ENCODE assay signal across 8 cellular contexts in the genomic region with DNA sequence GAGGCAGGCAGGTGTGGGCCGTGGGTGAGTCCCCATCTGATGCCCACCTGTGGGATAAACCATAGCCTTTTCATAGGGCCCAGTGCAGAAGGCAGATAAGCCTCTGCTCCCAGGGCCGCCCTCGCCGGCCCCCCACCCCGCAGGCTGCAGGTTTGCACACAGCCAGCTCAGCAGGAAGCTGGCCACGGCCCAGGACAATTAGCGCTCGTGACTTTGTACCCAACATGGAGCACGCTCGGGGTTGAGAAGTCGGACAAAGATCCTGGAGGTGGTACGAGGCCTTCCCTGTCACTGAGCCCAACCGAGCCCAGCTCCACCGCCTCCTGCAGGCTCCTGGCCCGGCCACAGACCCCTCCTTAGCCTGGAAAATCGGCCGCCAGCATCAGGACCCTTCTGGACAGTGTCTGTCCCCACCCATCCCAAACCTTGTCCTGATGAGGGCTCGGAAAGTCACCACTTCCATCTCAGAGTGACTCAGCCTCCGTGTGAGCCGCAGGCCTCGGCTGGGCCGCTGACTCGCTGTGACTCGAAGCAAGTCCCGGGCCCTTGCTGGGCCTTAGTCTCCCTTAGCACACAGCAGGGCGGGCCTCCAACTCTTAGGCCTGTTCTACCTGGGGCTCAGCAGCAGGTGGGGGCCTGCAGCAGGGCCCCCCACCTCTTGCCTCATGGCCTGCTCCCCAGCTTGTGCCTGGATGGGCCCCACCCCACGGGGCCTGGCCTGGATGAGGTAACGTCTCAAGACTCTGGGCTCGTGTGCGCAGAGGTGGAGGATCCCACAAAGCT. TPM values are rescaled to one million over a fixed set of nuclear protein-coding genes. Genes with fewer than 3 reads are reported as not detected.
DNase-seq lines count a peak whose midpoint lies in the region; ATAC-seq and TF ChIP-seq lines count a peak whose summit lies in the region.

No MANE protein-coding gene starts in this region.

- H3K36me3 Mint-ChIP-seq in activated naive CD4-positive, alpha-beta T cell treated with anti-CD3 and anti-CD28 coated beads, Interleukin-2, amount 50 U/mL, for 72 hours = no peaks in the 10 kb centered on the region
- H3K36me3 Mint-ChIP-seq in activated naive CD4-positive, alpha-beta T cell treated with anti-CD3 and anti-CD28 coated beads, Interleukin-2, amount 10 ng/mL, durations not matched to agents 7 days and 5 days = peaks cover 3% of the 10 kb centered on the region
- peaks cover 5% of the 10 kb centered on the region for H3K36me3 Mint-ChIP-seq in activated CD8-positive, alpha-beta T cell treated with anti-CD3 and anti-CD28 coated beads for 36 hours (ENCODE audit: low read depth)

- intact Hi-C loops in transverse colon (cut with DNase I; ENCODE audit: low total_unique reads) = no loop called here
- intact Hi-C loops in activated CD8-positive, alpha-beta T cell treated with anti-CD3 and anti-CD28 coated beads for 36 hours (cut with micrococcal nuclease) = no loop called here

- TF ChIP-seq CTCF in transverse colon (IDR thresholded peaks at IDR 0.05) (no peak), GM13977 (IDR thresholded peaks at IDR 0.05; ENCODE audit: extremely low read depth, insufficient read depth, missing control alignments) (no peak)
- TF ChIP-seq CTCF in activated CD8-positive, alpha-beta T cell treated with anti-CD3 and anti-CD28 coated beads for 36 hours (IDR thresholded peaks at IDR 0.05) = no peak

- in situ Hi-C loops in transverse colon (cut with MboI; ENCODE audit: low pct_ligation_motif_present in 1 of 4, low pct_unique_long_range_greater_than_20kb in 1 of 4, low sequenced_read_pairs in 3 of 4) (no loop called here), GM13977 (cut with MboI; ENCODE audit: low pct_unique_long_range_greater_than_20kb, low sequenced_read_pairs, unreplicated experiment) (no loop called here)

- H3K27ac ChIP-seq in transverse colon = peak overlapping the region; percentile 87 to 94 (median 88)

- H3K27me3 Mint-ChIP-seq in activated naive CD4-positive, alpha-beta T cell treated with anti-CD3 and anti-CD28 coated beads, Interleukin-2, amount 10 ng/mL, durations not matched to agents 7 days and 5 days = no peaks in the 10 kb centered on the region
- no peaks in the 10 kb centered on the region for H3K27me3 Mint-ChIP-seq in activated CD8-positive, alpha-beta T cell treated with anti-CD3 and anti-CD28 coated beads for 36 hours

- CTCF ChIA-PET in activated naive CD4-positive, alpha-beta T cell treated with anti-CD3 and anti-CD28 coated beads, Interleukin-2, amount 10 ng/mL, durations not matched to agents 7 days and 5 days (lab: Charles Lee) = interaction anchor here (1.2 kb wide), 1 partner anchor 20 kb away, joined by 6 read pairs; no protein-coding TSS in a partner anchor
- CTCF ChIA-PET in activated CD8-positive, alpha-beta T cell treated with anti-CD3 and anti-CD28 coated beads for 36 hours (lab: Charles Lee) = interaction anchor here (1.2 kb wide), 1 partner anchor 21 kb away, joined by 3 read pairs; no protein-coding TSS in a partner anchor

- no peak for DNase-seq in activated naive CD4-positive, alpha-beta T cell treated with anti-CD3 and anti-CD28 coated beads, Interleukin-2, amount 50 U/mL, for 72 hours (ENCODE audit: low spot score in 2 of 2)
- no peak for DNase-seq in activated naive CD4-positive, alpha-beta T cell treated with anti-CD3 and anti-CD28 coated beads, Interleukin-2, amount 10 ng/mL, durations not matched to agents 7 days and 5 days
- DNase-seq in RPMI7951 (ENCODE audit: low read depth) (peak; percentile 68), glomerular visceral epithelial cell (ENCODE audit: extremely low spot score) (peak; percentile 61), transverse colon (peak; percentile 92), GM13977 (ENCODE audit: low spot score) (no peak), COLO668 (lab: John Stamatoyannopoulos, UW; ENCODE audit: unreplicated experiment) (no peak)
- DNase-seq in activated CD8-positive, alpha-beta T cell treated with anti-CD3 and anti-CD28 coated beads for 36 hours = no peak

- H3K27ac Mint-ChIP-seq in activated naive CD4-positive, alpha-beta T cell treated with anti-CD3 and anti-CD28 coated beads, Interleukin-2, amount 50 U/mL, for 72 hours = peak overlapping the region; percentile 24 to 29
- no peak overlapping the region for H3K27ac Mint-ChIP-seq in activated naive CD4-positive, alpha-beta T cell treated with anti-CD3 and anti-CD28 coated beads, Interleukin-2, amount 10 ng/mL, durations not matched to agents 7 days and 5 days
- H3K27ac Mint-ChIP-seq in activated CD8-positive, alpha-beta T cell treated with anti-CD3 and anti-CD28 coated beads for 36 hours = no peak overlapping the region

- POLR2A ChIA-PET in activated CD8-positive, alpha-beta T cell treated with anti-CD3 and anti-CD28 coated beads for 36 hours (lab: Charles Lee) = interaction anchor here (1.0 to 1.1 kb wide), 2 partner anchors 19 to 20 kb away, joined by 3 read pairs; no protein-coding TSS in a partner anchor

- no peak overlapping the region for H3K4me3 Mint-ChIP-seq in activated naive CD4-positive, alpha-beta T cell treated with anti-CD3 and anti-CD28 coated beads, Interleukin-2, amount 10 ng/mL, durations not matched to agents 7 days and 5 days
- H3K4me3 Mint-ChIP-seq in activated CD8-positive, alpha-beta T cell treated with anti-CD3 and anti-CD28 coated beads for 36 hours = no peak overlapping the region

- ATAC-seq in activated naive CD4-positive, alpha-beta T cell treated with anti-CD3 and anti-CD28 coated beads, Interleukin-2, amount 50 U/mL, for 72 hours = peak; percentile 25 to 65
- no peak for ATAC-seq in activated CD8-positive, alpha-beta T cell treated with anti-CD3 and anti-CD28 coated beads for 36 hours

- peaks cover 6% of the 10 kb centered on the region for H3K4me1 Mint-ChIP-seq in activated naive CD4-positive, alpha-beta T cell treated with anti-CD3 and anti-CD28 coated beads, Interleukin-2, amount 10 ng/mL, durations not matched to agents 7 days and 5 days
- peaks cover 5% of the 10 kb centered on the region for H3K4me1 Mint-ChIP-seq in activated CD8-positive, alpha-beta T cell treated with anti-CD3 and anti-CD28 coated beads for 36 hours (ENCODE audit: low read depth)

- H3K9me3 Mint-ChIP-seq in activated naive CD4-positive, alpha-beta T cell treated with anti-CD3 and anti-CD28 coated beads, Interleukin-2, amount 50 U/mL, for 72 hours = no peaks in the 10 kb centered on the region
- no peaks in the 10 kb centered on the region for H3K9me3 Mint-ChIP-seq in activated naive CD4-positive, alpha-beta T cell treated with anti-CD3 and anti-CD28 coated beads, Interleukin-2, amount 10 ng/mL, durations not matched to agents 7 days and 5 days
- H3K9me3 Mint-ChIP-seq in activated CD8-positive, alpha-beta T cell treated with anti-CD3 and anti-CD28 coated beads for 36 hours = no peaks in the 10 kb centered on the region

- TF ChIP-seq POLR2A in transverse colon (IDR thresholded peaks at IDR 0.05) = peak; percentile 40

- no peaks in the 10 kb centered on the region for H3K9me3 ChIP-seq in transverse colon

- H3K27me3 ChIP-seq in transverse colon = no peaks in the 10 kb centered on the region

- 63% methylated on average over 28 of the region's 30 CpGs; no CpG with 5 or more reads in 1 of the 2 donors for WGBS in transverse colon (ENCODE audit: low coverage in 1 of 2), 2 donors

- H3K4me3 ChIP-seq in transverse colon = no peak overlapping the region

- no peaks in the 10 kb centered on the region for H3K36me3 ChIP-seq in transverse colon

- TF ChIP-seq EP300 in transverse colon (IDR thresholded peaks at IDR 0.05; ENCODE audit: low read depth) = no peak

- H3K4me1 ChIP-seq in transverse colon = peaks cover 9 to 43% (median 33%) of the 10 kb centered on the region in 4 donors

RNA-seq across cellular contexts. Expression of gene FAM83G, which starts 22.7 kb away (rescaled TPM):
- total RNA-seq in activated naive CD4-positive, alpha-beta T cell treated with anti-CD3 and anti-CD28 coated beads, Interleukin-2, amount 50 U/mL, for 72 hours = 10 to 100 TPM in 1 of 2 donors, 1 to 10 TPM in 1; 9.4 to 13.7 TPM
- total RNA-seq in RPMI7951 (2014; rRNA removed; shearing (Covaris generic)) = 2.9 and 5.0 TPM in 2 replicates
- total RNA-seq in transverse colon = 10 to 100 TPM; 33.6 to 75.6 (median 39.4) TPM
- total RNA-seq in activated CD8-positive, alpha-beta T cell treated with anti-CD3 and anti-CD28 coated beads for 36 hours = 10 to 100 TPM; 11.9 to 12.1 TPM

RNA-seq across cellular contexts. Expression of gene SLC5A10, which starts 29.9 kb away (rescaled TPM):
- total RNA-seq in activated naive CD4-positive, alpha-beta T cell treated with anti-CD3 and anti-CD28 coated beads, Interleukin-2, amount 50 U/mL, for 72 hours = not detected
- total RNA-seq in RPMI7951 (2014; rRNA removed; shearing (Covaris generic)) = not detected in 2 replicates
- not detected for total RNA-seq in transverse colon
- total RNA-seq in activated CD8-positive, alpha-beta T cell treated with anti-CD3 and anti-CD28 coated beads for 36 hours = not detected

Comparison
In these comparisons a context has a peak if more than half of its experiments do, and no peak if none do; other contexts are left out.
1. H3K27ac Mint-ChIP-seq: peak in activated naive CD4-positive, alpha-beta T cell treated with anti-CD3 and anti-CD28 coated beads, Interleukin-2, amount 50 U/mL, for 72 hours (2 of 2); none in activated naive CD4-positive, alpha-beta T cell treated with anti-CD3 and anti-CD28 coated beads, Interleukin-2, amount 10 ng/mL, durations not matched to agents 7 days and 5 days (single experiment) and activated CD8-positive, alpha-beta T cell treated with anti-CD3 and anti-CD28 coated beads for 36 hours (single experiment).
2. DNase-seq: peak in RPMI7951 (single experiment), glomerular visceral epithelial cell (single experiment) and transverse colon (single experiment); none in activated naive CD4-positive, alpha-beta T cell treated with anti-CD3 and anti-CD28 coated beads, Interleukin-2, amount 50 U/mL, for 72 hours (0 of 2), activated naive CD4-positive, alpha-beta T cell treated with anti-CD3 and anti-CD28 coated beads, Interleukin-2, amount 10 ng/mL, durations not matched to agents 7 days and 5 days (single experiment), activated CD8-positive, alpha-beta T cell treated with anti-CD3 and anti-CD28 coated beads for 36 hours (single experiment), GM13977 (single experiment) and COLO668 (single experiment).